In the genomic region with DNA sequence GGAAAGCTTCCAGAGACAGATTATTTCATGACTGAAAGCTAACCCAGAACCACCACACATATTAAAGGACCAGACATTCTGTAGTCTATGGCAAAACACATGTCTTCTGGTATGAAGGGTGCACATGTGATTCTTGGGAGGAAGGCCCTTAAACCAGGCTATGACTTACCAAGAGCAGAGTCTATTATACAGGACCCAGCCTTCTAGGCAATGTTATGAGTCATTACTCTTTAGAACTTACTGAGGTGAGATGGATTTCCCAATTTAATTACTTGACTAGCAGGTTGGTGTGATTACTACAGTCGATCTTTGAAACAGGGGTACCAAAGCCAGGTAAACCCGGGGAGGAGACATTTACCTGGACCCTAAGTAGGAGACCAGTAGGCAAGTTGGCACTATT, we compare ENCODE assay signal across 21 cellular contexts.
A peak's percentile ranks its signal among the peaks of the same experiment; 100 is the strongest.
DNase-seq lines count a peak whose midpoint lies in the region; ATAC-seq, FAIRE-seq and TF ChIP-seq lines count a peak whose summit lies in the region.
"Had no signal": no experiment of that assay in that cellular context is flagged by ENCODE, and none has a peak within 500 bp of the region (broad histone marks: within the 10 kb centered on the region; RNA-seq: fewer than 3 reads in every experiment).

No MANE protein-coding gene starts in this region.

- no peaks in the 10 kb centered on the region for H3K36me3 Mint-ChIP-seq in CD8-positive, alpha-beta T cell
- H3K36me3 Mint-ChIP-seq: CD4-positive, CD25-positive, alpha-beta regulatory T cell had no signal

- H3K79me2 ChIP-seq in mammary epithelial cell (ENCODE audit: insufficient read depth, low read length): no peaks in the 10 kb centered on the region
- no peaks in the 10 kb centered on the region for H3K79me2 ChIP-seq in H1 (ENCODE audit: control insufficient read depth in 1 of 2, insufficient read depth in 2 of 2, low read length in 2 of 2)

- H4K91ac ChIP-seq in H1 (replicated peaks; ENCODE audit: insufficient read length, low read length): no peak overlapping the region

- no peak overlapping the region for H3K4me2 ChIP-seq in mammary epithelial cell (ENCODE audit: insufficient read depth, low read depth, low read length)
- no peak overlapping the region for H3K4me2 ChIP-seq in H1 (ENCODE audit: insufficient read depth in 1 of 2, low read depth in 2 of 2, low read length in 2 of 2)
- H3K4me2 ChIP-seq: GM23338 had no signal

- no peaks in the 10 kb centered on the region for H3K4me1 ChIP-seq in mammary epithelial cell (ENCODE audit: insufficient read depth, low read length)
- H3K4me1 ChIP-seq in H1 (replicated peaks in 1 of 4; ENCODE audit: control insufficient read depth in 3 of 4, insufficient read depth in 4 of 4, low read length in 3 of 4): no peaks in the 10 kb centered on the region
- no peaks in the 10 kb centered on the region for H3K4me1 ChIP-seq in foreskin keratinocyte
- H3K4me1 ChIP-seq in CD8-positive, alpha-beta T cell (ENCODE audit: insufficient read depth, low read length): no peaks in the 10 kb centered on the region
- H3K4me1 ChIP-seq: Caco-2 had no signal

- H3K56ac ChIP-seq in H1 (replicated peaks; ENCODE audit: insufficient read length, low read depth, low read length): no peak overlapping the region

- CTCF ChIA-PET in mammary epithelial cell (lab: Charles Lee; ENCODE audit: low non-redundant PET): no interaction called here
- CTCF ChIA-PET in H1 (lab: Charles Lee; ENCODE audit: partially characterized antibody): no interaction called here
- CTCF ChIA-PET in CD8-positive, alpha-beta T cell (lab: Charles Lee): no interaction called here

- no peak overlapping the region for H3K4me3 Mint-ChIP-seq in CD8-positive, alpha-beta T cell
- H3K4me3 Mint-ChIP-seq: CD4-positive, CD25-positive, alpha-beta regulatory T cell; GM23338; HFFc6 had no signal

- no peaks in the 10 kb centered on the region for H3K4me1 Mint-ChIP-seq in CD8-positive, alpha-beta T cell (ENCODE audit: low read depth)
- H3K4me1 Mint-ChIP-seq: CD4-positive, CD25-positive, alpha-beta regulatory T cell; GM23338 had no signal

- DNase-seq in mammary epithelial cell: peak; percentile 5
- DNase-seq in H1 (ENCODE audit: low read depth in 1 of 2, low spot score in 2 of 2): no peak
- peak in 1 of 2 donors; percentile 40 for DNase-seq in foreskin keratinocyte
- peak; percentile 51 for DNase-seq in renal cortical epithelial cell (ENCODE audit: low read depth)
- no peak for DNase-seq in NCI-H526 treated with DMSO at 0.1 percent for 48 hours (lab: John Stamatoyannopoulos, UW)
- DNase-seq in CD8-positive, alpha-beta T cell: no peak
- DNase-seq: ACHN; BE2C; C1 segment of cervical spinal cord; Caco-2; CD4-positive, CD25-positive, alpha-beta regulatory T cell; H7; HFFc6 had no signal

- no peaks in the 10 kb centered on the region for H3K79me1 ChIP-seq in H1 (ENCODE audit: low read depth, low read length)

- H3K27ac ChIP-seq in mammary epithelial cell (ENCODE audit: insufficient read depth, low read depth, low read length) (no peak overlapping the region), H1 (ENCODE audit: low read depth, low read length) (no peak overlapping the region), foreskin keratinocyte (no peak overlapping the region)
- no peak overlapping the region for H3K27ac ChIP-seq in CD8-positive, alpha-beta T cell (ENCODE audit: low read depth, low read length)
- H3K27ac ChIP-seq: HL-60 had no signal

- intact Hi-C loops in mammary epithelial cell (cut with micrococcal nuclease): no loop called here
- intact Hi-C loops in CD8-positive, alpha-beta T cell (cut with DNase I, micrococcal nuclease): no loop called here

- H3K27ac Mint-ChIP-seq in CD8-positive, alpha-beta T cell: no peak overlapping the region
- H3K27ac Mint-ChIP-seq: CD4-positive, CD25-positive, alpha-beta regulatory T cell; GM23338; HFFc6 had no signal

- WGBS in mammary epithelial cell (ENCODE audit: low coverage, missing lambda C conversion rate): 71% methylated on average over 2 of the region's 2 CpGs
- 79% methylated on average over 2 of the region's 2 CpGs; no CpG with 5 or more reads in 1 of the 2 experiments for WGBS in H1 (ENCODE audit: extremely low coverage in 1 of 2, insufficient coverage in 1 of 2, insufficient read length in 1 of 2, insufficient replicate concordance in 2 of 2, low coverage in 1 of 2, low lambda C conversion rate in 2 of 2, missing lambda C conversion rate in 1 of 2), 2 experiments

- TF ChIP-seq CTCF in mammary epithelial cell (conservative IDR thresholded peaks at IDR 0.05 in 1 of 2, IDR thresholded peaks at IDR 0.05 in 1 of 2; ENCODE audit: extremely low read depth in 1 of 2, insufficient read depth in 1 of 2, low read depth in 1 of 2, low read length in 2 of 2) (no peak), H1 (IDR thresholded peaks at IDR 0.05; ENCODE audit: control extremely low read depth in 1 of 3, insufficient read depth in 1 of 3, low read depth in 1 of 3, low read length in 3 of 3) (no peak), foreskin keratinocyte (conservative IDR thresholded peaks at IDR 0.05) (no peak)
- no peak for TF ChIP-seq CTCF in CD8-positive, alpha-beta T cell (IDR thresholded peaks at IDR 0.05)

- ATAC-seq in foreskin keratinocyte (peak; percentile 71), GM18519 (IDR thresholded peaks at IDR 0.05; ENCODE audit: low FRiP score, unreplicated experiment) (no peak)
- ATAC-seq in CD8-positive, alpha-beta T cell: no peak
- ATAC-seq: GM23338, HCT116 had no signal

- H3K36me3 ChIP-seq in mammary epithelial cell (ENCODE audit: insufficient read depth, low read length): no peaks in the 10 kb centered on the region
- H3K36me3 ChIP-seq in H1 (ENCODE audit: control insufficient read depth in 2 of 4, insufficient read depth in 4 of 4, low read length in 3 of 4): no peaks in the 10 kb centered on the region
- H3K36me3 ChIP-seq in CD8-positive, alpha-beta T cell (ENCODE audit: insufficient read depth, low read length): no peaks in the 10 kb centered on the region
- H3K36me3 ChIP-seq: BE2C had no signal

- no peak overlapping the region for H3K23ac ChIP-seq in H1 (ENCODE audit: insufficient read length)

- no peak overlapping the region for H3K4ac ChIP-seq in H1 (replicated peaks; ENCODE audit: insufficient read length, low read depth, low read length)

- no peak overlapping the region for H2BK15ac ChIP-seq in H1 (ENCODE audit: low read length)

- H2BK12ac ChIP-seq in H1 (ENCODE audit: low read depth, low read length): no peak overlapping the region

- no TSS peak for BruUV-seq in mammary epithelial cell (replicated peaks; lab: Mats Ljungman, UMichigan)

- TF ChIP-seq POLR2A in H1 (IDR thresholded peaks at IDR 0.05; ENCODE audit: control extremely low read depth in 1 of 2, low read depth in 2 of 2, low read length in 2 of 2): no peak

- no peaks in the 10 kb centered on the region for H3K9me3 ChIP-seq in mammary epithelial cell (replicated peaks; ENCODE audit: insufficient read depth, low read length)
- peaks cover 0 to 3% of the 10 kb centered on the region in 2 experiments; a peak in 1 of 4 replicates for H3K9me3 ChIP-seq in H1 (ENCODE audit: insufficient read depth in 2 of 2, low read depth in 1 of 2, low read length in 1 of 2)
- H3K9me3 ChIP-seq in CD8-positive, alpha-beta T cell (ENCODE audit: low read length): no peaks in the 10 kb centered on the region
- H3K9me3 ChIP-seq: BE2C had no signal

- no peak overlapping the region for H3K4me3 ChIP-seq in mammary epithelial cell (replicated peaks in 1 of 3; ENCODE audit: insufficient read depth in 1 of 3, low read depth in 2 of 3, low read length in 3 of 3)
- H3K4me3 ChIP-seq in H1 (ENCODE audit: extremely low read depth in 1 of 4, insufficient read depth in 2 of 4, low read depth in 3 of 4, low read length in 4 of 4): no peak overlapping the region
- H3K4me3 ChIP-seq in CD8-positive, alpha-beta T cell (ENCODE audit: low read depth, low read length): no peak overlapping the region
- H3K4me3 ChIP-seq: GM23338 had no signal

- no peak for TF ChIP-seq EP300 in H1 (IDR thresholded peaks at IDR 0.05; ENCODE audit: borderline replicate concordance in 1 of 2, low read depth in 2 of 2, low read length in 2 of 2)

- no peak overlapping the region for H4K5ac ChIP-seq in H1 (ENCODE audit: insufficient read length, low read depth, low read length)

- no peaks in the 10 kb centered on the region for H3K23me2 ChIP-seq in H1 (ENCODE audit: low read depth, low read length)

- H3K27me3 ChIP-seq in mammary epithelial cell (ENCODE audit: insufficient read depth, low read length) (no peaks in the 10 kb centered on the region), H1 (replicated peaks in 1 of 4; ENCODE audit: control insufficient read depth in 3 of 4, extremely low read depth in 1 of 4, insufficient read depth in 3 of 4, low read length in 3 of 4) (no peaks in the 10 kb centered on the region), foreskin keratinocyte (no peaks in the 10 kb centered on the region)
- no peaks in the 10 kb centered on the region for H3K27me3 ChIP-seq in CD8-positive, alpha-beta T cell (ENCODE audit: insufficient read depth, low read length)
- H3K27me3 ChIP-seq: BE2C had no signal

- no peak overlapping the region for H3K14ac ChIP-seq in H1 (ENCODE audit: insufficient read length)

- H3K9ac ChIP-seq in mammary epithelial cell (ENCODE audit: insufficient read depth, low read length): no peak overlapping the region
- H3K9ac ChIP-seq in H1 (replicated peaks in 1 of 4; ENCODE audit: extremely low read depth in 1 of 4, low read depth in 3 of 4, low read length in 3 of 4): no peak overlapping the region

- H4K20me1 ChIP-seq in mammary epithelial cell (ENCODE audit: insufficient read depth, low read length) (no peaks in the 10 kb centered on the region), H1 (replicated peaks in 1 of 2; ENCODE audit: control insufficient read depth in 1 of 2, insufficient read depth in 2 of 2, low read length in 2 of 2) (no peaks in the 10 kb centered on the region)

- H3K27me3 Mint-ChIP-seq in CD8-positive, alpha-beta T cell (ENCODE audit: low read depth): peaks cover 18% of the 10 kb centered on the region

- H2AFZ ChIP-seq in mammary epithelial cell (ENCODE audit: low read depth, low read length) (no peak overlapping the region), H1 (ENCODE audit: low read length) (peak overlapping the region; percentile 20; the same call in 1 of the 2 replicates)
- H2AFZ ChIP-seq: GM23338 had no signal

- no peaks in the 10 kb centered on the region for H3K9me3 Mint-ChIP-seq in CD8-positive, alpha-beta T cell
- H3K9me3 Mint-ChIP-seq: GM23338, HFFc6 had no signal

- H2AK5ac ChIP-seq in H1 (ENCODE audit: low read depth, low read length): no peak overlapping the region

- no peak overlapping the region for H2BK20ac ChIP-seq in H1 (ENCODE audit: low read length)

- in situ Hi-C loops in mammary epithelial cell (cut with MboI; ENCODE audit: low sequenced_read_pairs in 2 of 2): no loop called here

- no peak for TF ChIP-seq RAD21 in H1 (IDR thresholded peaks at IDR 0.05 in 1 of 2, conservative IDR thresholded peaks at IDR 0.05 in 1 of 2; ENCODE audit: low read depth in 2 of 2, low read length in 2 of 2)

- no peak overlapping the region for H2BK120ac ChIP-seq in H1 (replicated peaks; ENCODE audit: low read depth, low read length)

- dilution Hi-C loops in mammary epithelial cell (cut with HindIII; ENCODE audit: low sequenced_read_pairs): no loop called here

- POLR2A ChIA-PET in H1 (lab: Charles Lee; ENCODE audit: partially characterized antibody): no interaction called here
- POLR2A ChIA-PET in CD8-positive, alpha-beta T cell (lab: Charles Lee): no interaction called here

- H2BK5ac ChIP-seq in H1 (ENCODE audit: low read depth, low read length): no peak overlapping the region

- no peak for FAIRE-seq in H1 (lab: Jason Lieb, UNC)
- FAIRE-seq: A204.1, D721Med, G401.6, GM12891 had no signal

- no peak overlapping the region for H4K8ac ChIP-seq in H1 (ENCODE audit: extremely low read depth, insufficient read depth, low read length)

- no peak overlapping the region for H3K18ac ChIP-seq in H1 (ENCODE audit: extremely low read depth, low read length)

Comparison
In these comparisons a context has a peak if more than half of its experiments do, and no peak if none do; other contexts are left out.
1. DNase-seq: peak in mammary epithelial cell (single experiment) and renal cortical epithelial cell (single experiment); none in H1 (0 of 2), NCI-H526 treated with DMSO at 0.1 percent for 48 hours (single experiment) and CD8-positive, alpha-beta T cell (0 of 7).